ENCODE assay signal across 6 cellular contexts in genomic region chr17:40375786-40376185, GRCh38. TPM values are rescaled to one million over a fixed set of nuclear protein-coding genes. Genes with fewer than 3 reads are reported as not detected.
"Had no signal": no experiment of that assay in that cellular context is flagged by ENCODE, and none has a peak within 500 bp of the region (broad histone marks: within the 10 kb centered on the region; RNA-seq: fewer than 3 reads in every experiment).

No MANE protein-coding gene starts in this region.

RNA-seq across cellular contexts. Expression of gene GJD3, which starts 11.2 kb away (rescaled TPM):
- total RNA-seq: M059J, OCI-LY7, PC-9, RPMI7951, SJCRH30, SK-MEL-5 had no signal
